Comparison of ENCODE assay signal across 23 cellular contexts in the genomic region with DNA sequence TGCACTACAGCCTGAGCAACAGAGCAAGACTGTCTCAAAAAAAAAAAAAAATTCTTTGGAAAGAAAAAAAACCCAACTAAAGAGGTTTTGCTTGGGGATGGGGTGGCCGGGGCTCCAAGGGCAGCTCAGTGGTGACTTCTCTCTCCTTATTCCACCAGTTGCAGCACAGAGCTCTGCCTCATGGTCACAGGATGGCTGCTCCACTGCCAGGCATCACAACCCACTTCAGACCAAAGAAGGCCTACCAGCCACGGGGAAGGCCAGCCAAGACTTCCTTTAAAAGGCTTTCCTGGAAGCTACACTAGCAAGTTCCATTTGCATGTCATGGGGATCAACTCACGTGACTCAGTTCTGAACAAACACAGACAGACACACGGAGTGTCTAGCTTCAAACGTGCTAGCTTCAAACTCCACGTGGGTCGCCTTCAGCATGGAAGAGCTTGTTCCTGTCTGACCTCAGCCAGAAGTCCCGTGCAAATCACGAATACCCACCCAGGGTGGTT. TPM values are rescaled to one million over a fixed set of nuclear protein-coding genes. Genes with fewer than 3 reads are reported as not detected.
"Had no signal": no experiment of that assay in that cellular context is flagged by ENCODE, and none has a peak within 500 bp of the region (broad histone marks: within the 10 kb centered on the region; RNA-seq: fewer than 3 reads in every experiment).

No MANE protein-coding gene starts in this region.

- H3K27ac ChIP-seq: esophagus squamous epithelium, hepatocyte, prostate gland, right atrium auricular region, tibial artery had no signal

- DNase-seq: activated CD4-positive, alpha-beta T cell treated with anti-CD3 and anti-CD28 coated beads, Interleukin-2, amount 50 U/mL, for 4 hours; activated effector memory CD4-positive, alpha-beta T cell treated with anti-CD3 and anti-CD28 coated beads, Interleukin-2, amount 50 U/mL, for 16 hours; activated T-cell treated with anti-CD3 and anti-CD28 coated beads, Interleukin-2, amount 50 U/mL, for 1 hour; effector memory CD4-positive, alpha-beta T cell; esophagus squamous epithelium; nephron progenitor cell; occipital lobe; stimulated activated CD4-positive, alpha-beta T cell treated with anti-CD3 and anti-CD28 coated beads, Interleukin-12 subunit alpha, Interleukin-12 subunit beta, amount 100 ng/mL, for 4 hours; stimulated activated CD4-positive, alpha-beta T cell treated with anti-CD3 and anti-CD28 coated beads, Interleukin-1b, Interleukin-23, amount 100 ng/mL, for 48 hours; stimulated activated CD8-positive, alpha-beta memory T cell treated with anti-CD3 and anti-CD28 coated beads, Interleukin-4, amount 100 ng/mL, for 48 hours; stimulated activated naive CD8-positive, alpha-beta T cell treated with anti-CD3 and anti-CD28 coated beads, Interleukin-15, Interleukin-2, amounts not matched to agents 100 U/mL and 50 U/mL, for 24 hours; substantia nigra; SW 1271; tibial artery had no signal

- H3K4me1 ChIP-seq: prostate gland, right atrium auricular region, tibial artery had no signal

- H3K9me3 Mint-ChIP-seq: activated naive CD4-positive, alpha-beta T cell treated with anti-CD3 and anti-CD28 coated beads, Interleukin-2, amount 50 U/mL, for 24 hours; memory B cell; nephron progenitor cell; T-helper 2 cell treated with Interferon-gamma antibody and Interleukin-4, amounts not matched to agents 5 μg/mL and 100 μg/mL, for 36 hours had no signal

- H3K27ac Mint-ChIP-seq: activated naive CD4-positive, alpha-beta T cell treated with anti-CD3 and anti-CD28 coated beads, Interleukin-2, amount 50 U/mL, for 24 hours; memory B cell; nephron progenitor cell; T-helper 2 cell treated with Interferon-gamma antibody and Interleukin-4, amounts not matched to agents 5 μg/mL and 100 μg/mL, for 36 hours had no signal

- FAIRE-seq: endothelial cell of umbilical vein, TTC549, urothelium cell line had no signal

- ATAC-seq: stimulated activated naive CD8-positive, alpha-beta T cell treated with anti-CD3 and anti-CD28 coated beads, Interleukin-15, Interleukin-2, amounts not matched to agents 100 U/mL and 50 U/mL, for 24 hours had no signal

- H3K4me1 Mint-ChIP-seq: activated naive CD4-positive, alpha-beta T cell treated with anti-CD3 and anti-CD28 coated beads, Interleukin-2, amount 50 U/mL, for 24 hours; memory B cell; nephron progenitor cell had no signal

- H3K27me3 Mint-ChIP-seq: activated naive CD4-positive, alpha-beta T cell treated with anti-CD3 and anti-CD28 coated beads, Interleukin-2, amount 50 U/mL, for 24 hours; memory B cell had no signal

- H3K4me3 Mint-ChIP-seq: activated naive CD4-positive, alpha-beta T cell treated with anti-CD3 and anti-CD28 coated beads, Interleukin-2, amount 50 U/mL, for 24 hours; memory B cell; nephron progenitor cell; T-helper 2 cell treated with Interferon-gamma antibody and Interleukin-4, amounts not matched to agents 5 μg/mL and 100 μg/mL, for 36 hours had no signal

- H3K27me3 ChIP-seq: esophagus squamous epithelium, hepatocyte, right atrium auricular region, tibial artery had no signal

- H3K9me3 ChIP-seq: esophagus squamous epithelium, prostate gland, right atrium auricular region, tibial artery had no signal

- H3K4me3 ChIP-seq: esophagus squamous epithelium, hepatocyte, prostate gland, right atrium auricular region, tibial artery had no signal

RNA-seq across cellular contexts. Expression of gene ANGPTL6, which starts 30.4 kb away (rescaled TPM):
- total RNA-seq: endothelial cell of umbilical vein had no signal
